8 cellular contexts compared by ENCODE assay signal in the genomic region with DNA sequence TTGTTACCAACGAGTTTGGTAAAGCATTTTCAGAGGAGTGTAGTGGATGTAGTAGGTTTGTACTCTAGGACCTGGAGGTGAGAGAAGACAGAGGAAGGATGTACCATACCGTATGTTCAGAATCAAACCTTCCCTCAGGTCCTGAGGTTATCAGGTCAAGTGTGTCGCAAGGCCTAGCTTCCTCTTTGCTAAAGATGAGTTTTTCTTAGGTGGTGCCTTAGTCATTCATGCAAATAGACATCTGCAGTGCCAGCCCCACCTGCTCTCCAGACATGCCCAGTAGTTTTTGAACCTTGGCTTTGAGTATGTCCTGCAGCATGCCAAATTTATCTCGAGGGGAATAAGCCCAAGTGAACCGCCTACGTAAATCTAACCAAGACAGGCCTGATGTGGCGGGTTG.
DNase-seq lines count a peak whose midpoint lies in the region; ATAC-seq, FAIRE-seq and TF ChIP-seq lines count a peak whose summit lies in the region.

No MANE protein-coding gene starts in this region.

- TF ChIP-seq CTCF in GM12878 (IDR thresholded peaks at IDR 0.05 in 2 of 3, conservative IDR thresholded peaks at IDR 0.05 in 1 of 3; ENCODE audit: control insufficient read depth in 2 of 3, extremely low read depth in 1 of 3, insufficient read depth in 1 of 3, low read depth in 3 of 3, low read length in 3 of 3) (no peak), foreskin fibroblast (IDR thresholded peaks at IDR 0.05; ENCODE audit: low read depth, low read length) (no peak), pancreas (IDR thresholded peaks at IDR 0.05) (no peak)

- FAIRE-seq in GM18507 (lab: Jason Lieb, UNC) (peak; percentile 86), GM12878 (lab: Jason Lieb, UNC) (peak; percentile 76), pancreas (lab: Jason Lieb, UNC) (no peak)

- TF ChIP-seq RAD21 in GM12878 (IDR thresholded peaks at IDR 0.05; ENCODE audit: insufficient read depth, low read depth, low read length) = no peak

- H3K4me2 ChIP-seq in GM12878 (ENCODE audit: control insufficient read depth, insufficient read depth) = no peak overlapping the region

- SMC1A ChIA-PET in GM12878 (lab: Charles Lee; ENCODE audit: uncharacterized antibody, unreplicated experiment) = interaction anchor here (6.1 kb wide), 1 partner anchor 214 kb away, joined by 39 read pairs; no protein-coding TSS in a partner anchor

- no peaks in the 10 kb centered on the region for H3K36me3 Mint-ChIP-seq in activated naive CD4-positive, alpha-beta T cell treated with anti-CD3 and anti-CD28 coated beads, Interleukin-2, amount 50 U/mL, for 72 hours

- RAD21 ChIA-PET in GM12878 (lab: Charles Lee; ENCODE audit: unreplicated experiment) = interaction anchor here (1.0 kb wide), 1 partner anchor 214 kb away, joined by 5 read pairs; no protein-coding TSS in a partner anchor

- H3K9me3 Mint-ChIP-seq in activated naive CD4-positive, alpha-beta T cell treated with anti-CD3 and anti-CD28 coated beads, Interleukin-2, amount 50 U/mL, for 72 hours = peaks cover 0 to under 1% of the 10 kb centered on the region in 2 donors

- H3K27ac Mint-ChIP-seq in activated naive CD4-positive, alpha-beta T cell treated with anti-CD3 and anti-CD28 coated beads, Interleukin-2, amount 50 U/mL, for 72 hours = no peak overlapping the region

- H2AFZ ChIP-seq in GM12878 (ENCODE audit: control insufficient read depth, low read depth, low read length) = no peak overlapping the region

- no peaks in the 10 kb centered on the region for H4K20me1 ChIP-seq in GM12878 (ENCODE audit: control insufficient read depth, insufficient read depth)

- no peaks in the 10 kb centered on the region for H3K4me1 ChIP-seq in GM12878 (ENCODE audit: control insufficient read depth, insufficient read depth, low read length)
- H3K4me1 ChIP-seq in pancreas = peaks cover 0 to 7% (median 0%) of the 10 kb centered on the region in 3 donors

- H3K27ac ChIP-seq in GM12878 (ENCODE audit: control insufficient read depth, insufficient read depth) (no peak overlapping the region), pancreas (no peak overlapping the region)

- TF ChIP-seq POLR2A in GM12878 (IDR thresholded peaks at IDR 0.05; ENCODE audit: low read depth, low read length) (no peak), erythroblast (IDR thresholded peaks at IDR 0.05; ENCODE audit: low read length) (no peak)

- H3K36me3 ChIP-seq in GM12878 (ENCODE audit: control insufficient read depth in 2 of 2, insufficient read depth in 2 of 2, low read length in 1 of 2) = no peaks in the 10 kb centered on the region
- H3K36me3 ChIP-seq in pancreas = no peaks in the 10 kb centered on the region

- WGBS in GM12878 (ENCODE audit: insufficient coverage, insufficient replicate concordance, low lambda C conversion rate, missing lambda C conversion rate) = 8% methylated on average over 7 of the region's 7 CpGs
- 82 to 91% methylated on average over 7 of the region's 7 CpGs for WGBS in pancreas, 2 donors

- H3K9me3 ChIP-seq in GM12878 (replicated peaks; ENCODE audit: control insufficient read depth, insufficient read depth, low read length) = no peaks in the 10 kb centered on the region
- H3K9me3 ChIP-seq in pancreas = no peaks in the 10 kb centered on the region

- no TSS peak for BruUV-seq in GM12878 (replicated peaks; lab: Mats Ljungman, UMichigan)

- H3K27me3 ChIP-seq in GM12878 (replicated peaks in 1 of 2; ENCODE audit: control insufficient read depth in 2 of 2, insufficient read depth in 2 of 2, low read length in 1 of 2) (no peaks in the 10 kb centered on the region), pancreas (no peaks in the 10 kb centered on the region)

- no peak for TF ChIP-seq EP300 in GM12878 (IDR thresholded peaks at IDR 0.05; ENCODE audit: borderline replicate concordance in 1 of 2, control insufficient read depth in 1 of 2, low read depth in 2 of 2, low read length in 2 of 2)

- ATAC-seq in GM21515 (IDR thresholded peaks at IDR 0.05; ENCODE audit: unreplicated experiment) (peak; percentile 96), HG03342 (IDR thresholded peaks at IDR 0.05; ENCODE audit: unreplicated experiment) (peak; percentile 95), GM12878 (peak; percentile 53), pancreas (no peak)
- ATAC-seq in activated naive CD4-positive, alpha-beta T cell treated with anti-CD3 and anti-CD28 coated beads, Interleukin-2, amount 50 U/mL, for 72 hours = no peak

- H3K4me3 ChIP-seq in GM12878 (no peak overlapping the region), foreskin fibroblast (ENCODE audit: low read depth in 1 of 2, low read length in 2 of 2) (no peak overlapping the region), pancreas (no peak overlapping the region)

- POLR2A ChIA-PET in GM12878 (lab: Charles Lee) = no interaction called here

- no peak overlapping the region for H3K9ac ChIP-seq in GM12878 (ENCODE audit: control insufficient read depth, insufficient read depth, low read length)

- CTCF ChIA-PET in GM12878 (lab: Yijun Ruan, JAX) = interaction anchor here (0.9 to 9.7 kb wide), 4 partner anchors 8 to 214 kb away, joined by 3 to 110 read pairs (median 5); no protein-coding TSS in a partner anchor

- intact Hi-C loops in GM12878 (cut with micrococcal nuclease; ENCODE audit: unreplicated experiment) (no loop called here), pancreas (cut with DNase I) (no loop called here)

- H3K79me2 ChIP-seq in GM12878 (ENCODE audit: control insufficient read depth, insufficient read depth, low read length) = no peaks in the 10 kb centered on the region

- DNase-seq in GM18507 (ENCODE audit: extremely low spot score, insufficient read length, low read depth) (peak; percentile 2), GM12878 (ENCODE audit: low read depth, low spot score) (peak; percentile 25), foreskin fibroblast (no peak), pancreas (no peak), erythroblast (lab: John Stamatoyannopoulos, UW) (no peak)
- no peak for DNase-seq in activated naive CD4-positive, alpha-beta T cell treated with anti-CD3 and anti-CD28 coated beads, Interleukin-2, amount 50 U/mL, for 72 hours (ENCODE audit: low spot score in 2 of 2)

- in situ Hi-C loops in GM12878 (cut with MboI) = no loop called here

TF ChIP-seq in GM12878, 131 proteins besides CTCF, POLR2A, EP300 and RAD21:
- TF ChIP-seq NR2C2 (IDR thresholded peaks at IDR 0.05; ENCODE audit: borderline replicate concordance, control insufficient read depth, insufficient read length, low read depth) (no peak), TCF3 (IDR thresholded peaks at IDR 0.05; ENCODE audit: borderline replicate concordance, insufficient read depth, low read depth, low read length) (0 out of 2 replicates have a peak, but pooled peaks have one; percentile 25)

Comparison
In these comparisons a context has a peak if more than half of its experiments do, and no peak if none do; other contexts are left out.
1. DNase-seq: peak in GM18507 (single experiment) and GM12878 (single experiment); none in foreskin fibroblast (0 of 2), pancreas (0 of 6), erythroblast (0 of 2) and activated naive CD4-positive, alpha-beta T cell treated with anti-CD3 and anti-CD28 coated beads, Interleukin-2, amount 50 U/mL, for 72 hours (0 of 2).
2. ATAC-seq: peak in GM21515 (single experiment), HG03342 (single experiment) and GM12878 (single experiment); none in pancreas (0 of 4) and activated naive CD4-positive, alpha-beta T cell treated with anti-CD3 and anti-CD28 coated beads, Interleukin-2, amount 50 U/mL, for 72 hours (0 of 2).